15 cellular contexts compared by ENCODE assay signal in genomic region chr21:43654806-43655489, GRCh38. TPM values are rescaled to one million over a fixed set of nuclear protein-coding genes. Genes with fewer than 3 reads are reported as not detected.
DNase-seq lines count a peak whose midpoint lies in the region; ATAC-seq, FAIRE-seq and TF ChIP-seq lines count a peak whose summit lies in the region.
"Had no signal": no experiment of that assay in that cellular context is flagged by ENCODE, and none has a peak within 500 bp of the region (broad histone marks: within the 10 kb centered on the region; RNA-seq: fewer than 3 reads in every experiment).

No MANE protein-coding gene starts in this region.

- no peak for FAIRE-seq in H54 (lab: Jason Lieb, UNC)

- no peak overlapping the region for H3K4me3 ChIP-seq in fibroblast of villous mesenchyme (ENCODE audit: low read depth, low read length)
- H3K4me3 ChIP-seq: cardiac muscle cell, vagina had no signal

- DNase-seq in AG08395 (ENCODE audit: low spot score) (peak; percentile 47), H54 (ENCODE audit: insufficient read length, low spot score) (peak; percentile 57), fibroblast of villous mesenchyme (ENCODE audit: low read depth) (peak; percentile 40), nucleus accumbens (lab: John Stamatoyannopoulos, UW) (no peak), NCI-H1436 treated with DMSO at 0.1 percent for 48 hours (lab: John Stamatoyannopoulos, UW) (no peak)
- no peak for DNase-seq in stimulated activated naive CD8-positive, alpha-beta T cell treated with anti-CD3 and anti-CD28 coated beads, Interleukin-15, Interleukin-2, amounts not matched to agents 100 U/mL and 50 U/mL, for 24 hours
- DNase-seq: ACHN; activated T-cell treated with anti-CD3 and anti-CD28 coated beads, Interleukin-2, amount 50 U/mL, for 24 hours; effector CD4-positive, alpha-beta T cell; NCI-H2107 had no signal

- no peak for TF ChIP-seq CTCF in fibroblast of villous mesenchyme (IDR thresholded peaks at IDR 0.05; ENCODE audit: insufficient read depth, low read depth, low read length)

- no peak for TF ChIP-seq POLR2A in H54 (IDR thresholded peaks at IDR 0.05; ENCODE audit: low read depth, low read length)

- ATAC-seq in SK-N-SH treated with all-trans-retinoic acid at 6 μM for 48 hours (0 out of 3 replicates have a peak, but pooled peaks have one; percentile 14), HG03139 (IDR thresholded peaks at IDR 0.05; ENCODE audit: unreplicated experiment) (no peak)
- ATAC-seq in stimulated activated naive CD8-positive, alpha-beta T cell treated with anti-CD3 and anti-CD28 coated beads, Interleukin-15, Interleukin-2, amounts not matched to agents 100 U/mL and 50 U/mL, for 24 hours = no peak
- ATAC-seq: Panc1 had no signal

TF ChIP-seq in SK-N-SH treated with all-trans-retinoic acid at 6 μM for 48 hours, 23 proteins besides CTCF, POLR2A, EP300 and RAD21:
- no peak for TF ChIP-seq CSDC2 (CRISPR knock-in tag; IDR thresholded peaks at IDR 0.05)
- TF ChIP-seq RARB (CRISPR knock-in tag; IDR thresholded peaks at IDR 0.05) = no peak
- no peak for TF ChIP-seq PPARA (CRISPR knock-in tag; IDR thresholded peaks at IDR 0.05; ENCODE audit: borderline replicate concordance)
- TF ChIP-seq ZNF565 (CRISPR knock-in tag; conservative IDR thresholded peaks at IDR 0.05; ENCODE audit: low read depth) = no peak
- no peak for TF ChIP-seq TCF4 (CRISPR knock-in tag; IDR thresholded peaks at IDR 0.05; ENCODE audit: borderline replicate concordance)
- TF ChIP-seq TSHZ2 (CRISPR knock-in tag; IDR thresholded peaks at IDR 0.05) = no peak
- no peak for TF ChIP-seq GLIS3 (CRISPR knock-in tag; IDR thresholded peaks at IDR 0.05)
- no peak for TF ChIP-seq POU6F1 (CRISPR knock-in tag; IDR thresholded peaks at IDR 0.05; ENCODE audit: borderline replicate concordance, low read depth)
- no peak for TF ChIP-seq ESRRG (CRISPR knock-in tag; IDR thresholded peaks at IDR 0.05)
- no peak for TF ChIP-seq ZNF70 (CRISPR knock-in tag; IDR thresholded peaks at IDR 0.05)
- TF ChIP-seq CSRNP3 (CRISPR knock-in tag; IDR thresholded peaks at IDR 0.05) = no peak
- no peak for TF ChIP-seq TOX (CRISPR knock-in tag; IDR thresholded peaks at IDR 0.05; ENCODE audit: borderline replicate concordance)
- no peak for TF ChIP-seq ZNF8 (CRISPR knock-in tag; IDR thresholded peaks at IDR 0.05)
- no peak for TF ChIP-seq ZC3H10 (CRISPR knock-in tag; IDR thresholded peaks at IDR 0.05)
- TF ChIP-seq ARNTL (CRISPR knock-in tag; IDR thresholded peaks at IDR 0.05; ENCODE audit: borderline replicate concordance, low read depth) = no peak
- TF ChIP-seq ZFP30 (CRISPR knock-in tag; IDR thresholded peaks at IDR 0.05) = no peak
- no peak for TF ChIP-seq ISL1 (CRISPR knock-in tag; IDR thresholded peaks at IDR 0.05)
- no peak for TF ChIP-seq SNAI2 (CRISPR knock-in tag; IDR thresholded peaks at IDR 0.05)
- no peak for TF ChIP-seq PATZ1 (CRISPR knock-in tag; IDR thresholded peaks at IDR 0.05; ENCODE audit: borderline replicate concordance)
- no peak for TF ChIP-seq CREB5 (CRISPR knock-in tag; IDR thresholded peaks at IDR 0.05; ENCODE audit: low read depth)
TF ChIP-seq in SK-N-SH treated with all-trans-retinoic acid at 6 μM for 48 hours: peak in this region for 0.

RNA-seq across cellular contexts. Expression of gene HSF2BP, which starts 4.3 kb away (rescaled TPM):
- 2.6 and 3.9 TPM in 2 replicates for total RNA-seq in fibroblast of villous mesenchyme

RNA-seq across cellular contexts. Expression of gene RRP1B, which starts 4.4 kb away (rescaled TPM):
- total RNA-seq in fibroblast of villous mesenchyme = 26.1 and 36.3 TPM in 2 replicates

Comparison
In these comparisons a context has a peak if more than half of its experiments do, and no peak if none do; other contexts are left out.
1. DNase-seq: peak in AG08395 (single experiment), H54 (single experiment) and fibroblast of villous mesenchyme (single experiment); none in nucleus accumbens (0 of 56), NCI-H1436 treated with DMSO at 0.1 percent for 48 hours (single experiment) and stimulated activated naive CD8-positive, alpha-beta T cell treated with anti-CD3 and anti-CD28 coated beads, Interleukin-15, Interleukin-2, amounts not matched to agents 100 U/mL and 50 U/mL, for 24 hours (single experiment).